Comparison of ENCODE assay signal across 18 cellular contexts in the genomic region with DNA sequence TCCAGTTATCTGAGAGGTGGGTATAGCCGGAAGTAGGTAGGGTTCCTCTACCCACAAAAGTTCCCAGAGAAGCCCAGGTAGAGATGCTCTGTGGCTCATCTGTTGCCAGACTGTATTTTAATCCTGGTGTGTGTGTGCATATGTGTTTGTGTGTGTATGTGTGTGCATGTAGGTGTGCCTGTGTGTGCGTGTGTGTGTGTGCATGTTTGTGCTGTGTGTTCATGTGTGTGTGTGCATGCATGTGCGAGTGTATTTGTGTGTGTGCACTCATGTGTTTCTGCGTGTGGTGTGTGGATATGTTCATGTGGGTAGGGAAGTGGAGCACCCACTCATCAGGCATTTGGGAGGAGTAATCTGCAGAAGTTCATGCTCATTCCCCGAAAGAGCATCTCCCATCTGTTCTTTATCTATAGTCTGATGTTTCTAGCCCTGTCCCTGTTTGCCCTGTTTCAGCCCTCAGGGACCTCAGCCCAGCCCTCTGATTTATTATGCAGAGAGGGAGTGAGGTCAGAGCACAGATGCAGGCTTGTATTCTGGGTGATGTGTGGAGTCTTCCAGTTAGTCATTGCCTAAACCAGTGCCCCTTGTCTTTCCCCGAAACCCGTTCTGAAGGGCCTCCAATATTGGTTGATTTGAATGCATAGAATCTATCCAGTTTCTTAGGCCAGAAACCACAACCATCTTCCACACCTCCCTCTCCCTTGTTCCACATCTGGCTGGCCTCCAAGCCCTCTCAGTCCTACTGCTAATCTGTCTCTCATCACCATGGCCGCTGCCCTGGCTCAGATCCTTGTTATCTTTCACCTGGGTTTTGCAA.
A peak's percentile ranks its signal among the peaks of the same experiment; 100 is the strongest.
DNase-seq lines count a peak whose midpoint lies in the region; ATAC-seq and TF ChIP-seq lines count a peak whose summit lies in the region.
"Had no signal": no experiment of that assay in that cellular context is flagged by ENCODE, and none has a peak within 500 bp of the region (broad histone marks: within the 10 kb centered on the region; RNA-seq: fewer than 3 reads in every experiment).

No MANE protein-coding gene starts in this region.

- no peak overlapping the region for H3K23ac ChIP-seq in mesendoderm (ENCODE audit: low read length)

- POLR2A ChIA-PET in A673 (lab: Charles Lee; ENCODE audit: low non-redundant PET), result no interaction called here

- peaks cover 0 to 3% (median 0%) of the 10 kb centered on the region in 11 experiments; a peak in 2 of 22 replicates for H3K9me3 ChIP-seq in BLaER1 treated with 17β-estradiol and CSF1 and Interleukin-3, amounts not matched to agents 10 nM and 100 nM (replicated peaks in 1 of 11)
- no peaks in the 10 kb centered on the region for H3K9me3 ChIP-seq in A673 (ENCODE audit: low read depth, low read length, poor library complexity, severe bottlenecking)
- H3K9me3 ChIP-seq: prostate gland, thoracic aorta had no signal

- H4K8ac ChIP-seq in mesendoderm (ENCODE audit: low read depth, low read length), result no peak overlapping the region

- no peaks in the 10 kb centered on the region for H3K27me3 ChIP-seq in BLaER1 treated with 17β-estradiol and CSF1 and Interleukin-3, amounts not matched to agents 10 nM and 100 nM
- H3K27me3 ChIP-seq in A673 (replicated peaks; ENCODE audit: insufficient read depth, low read depth, low read length, poor library complexity), result no peaks in the 10 kb centered on the region
- H3K27me3 ChIP-seq in mesendoderm (ENCODE audit: insufficient read depth, low read length, poor library complexity), result no peaks in the 10 kb centered on the region

- TF ChIP-seq CTCF in GM20000 (IDR thresholded peaks at IDR 0.05; ENCODE audit: extremely low read depth, missing control alignments) (no peak), omental fat pad (IDR thresholded peaks at IDR 0.05) (no peak), A673 (conservative IDR thresholded peaks at IDR 0.05; ENCODE audit: low read depth, low read length) (no peak)

- ATAC-seq in omental fat pad (ENCODE audit: low FRiP score), result no peak
- ATAC-seq: activated CD4-positive, alpha-beta T cell treated with anti-CD3 and anti-CD28 coated beads for 36 hours; Panc1; T-cell had no signal

- H3K79me2 ChIP-seq in mesendoderm (ENCODE audit: control insufficient read depth, insufficient read depth, low read length), result no peaks in the 10 kb centered on the region

- no peak overlapping the region for H4K5ac ChIP-seq in mesendoderm (ENCODE audit: low read length)

- H3K36me3 ChIP-seq in BLaER1 treated with 17β-estradiol and CSF1 and Interleukin-3, amounts not matched to agents 10 nM and 100 nM, result peaks cover 0 to 60% (median 26%) of the 10 kb centered on the region in 11 experiments; a peak in 14 of 22 replicates
- H3K36me3 ChIP-seq in A673 (ENCODE audit: insufficient read depth, low read length, poor library complexity, severe bottlenecking) (no peaks in the 10 kb centered on the region), mesendoderm (ENCODE audit: control insufficient read depth, insufficient read depth, low read length) (no peaks in the 10 kb centered on the region)
- H3K36me3 ChIP-seq: prostate gland, thoracic aorta had no signal

- CTCF ChIA-PET in A673 (lab: Charles Lee), result no interaction called here

- no CpG with 5 or more reads among the region's 8 CpGs for WGBS in mesendoderm (ENCODE audit: extremely low coverage, insufficient coverage, low lambda C conversion rate)

- H3K27ac ChIP-seq in BLaER1 treated with 17β-estradiol and CSF1 and Interleukin-3, amounts not matched to agents 10 nM and 100 nM, result peak overlapping the region in 4 of 11 experiments; percentile 45 to 64 (median 50); a peak in 6 of 22 replicates
- no peak overlapping the region for H3K27ac ChIP-seq in A673 (ENCODE audit: low read depth, low read length, poor library complexity, severe bottlenecking)
- H3K27ac ChIP-seq in mesendoderm (ENCODE audit: low read depth, low read length), result no peak overlapping the region
- H3K27ac ChIP-seq: prostate gland, thoracic aorta had no signal

- no TSS peak for BruUV-seq in A673 (replicated peaks; lab: Mats Ljungman, UMichigan)

- no peak overlapping the region for H2BK120ac ChIP-seq in mesendoderm (ENCODE audit: low read depth, low read length)

- H3K4me3 ChIP-seq in BLaER1 treated with 17β-estradiol and CSF1 and Interleukin-3, amounts not matched to agents 10 nM and 100 nM, result no peak overlapping the region
- H3K4me3 ChIP-seq in A673 (ENCODE audit: low read depth, low read length, poor library complexity, severe bottlenecking) (no peak overlapping the region), mesendoderm (ENCODE audit: low read length) (no peak overlapping the region)
- H3K4me3 ChIP-seq: prostate gland, thoracic aorta had no signal

- H3K9ac ChIP-seq in BLaER1 treated with 17β-estradiol and CSF1 and Interleukin-3, amounts not matched to agents 10 nM and 100 nM, result 0 out of 22 replicates have a peak overlapping the region, but pooled peaks of 1 of the 11 experiments have one; percentile 18
- H3K9ac ChIP-seq in mesendoderm (ENCODE audit: low read length), result no peak overlapping the region

- H3K4me2 ChIP-seq in BLaER1 treated with 17β-estradiol and CSF1 and Interleukin-3, amounts not matched to agents 10 nM and 100 nM, result peak overlapping the region in 10 of 11 experiments; percentile 67 to 87 (median 80); a peak in 17 of 22 replicates
- H3K4me2 ChIP-seq in mesendoderm (ENCODE audit: low read length), result no peak overlapping the region

- no peak overlapping the region for H3K56ac ChIP-seq in mesendoderm (ENCODE audit: low read length)

- H2AK5ac ChIP-seq in mesendoderm (ENCODE audit: low read length), result no peak overlapping the region

- H3K4ac ChIP-seq in mesendoderm (ENCODE audit: low read depth, low read length), result no peak overlapping the region

- no peak overlapping the region for H2BK5ac ChIP-seq in mesendoderm (ENCODE audit: low read length)

- no peak overlapping the region for H3K18ac ChIP-seq in mesendoderm (ENCODE audit: low read length)

- no peaks in the 10 kb centered on the region for H3K79me1 ChIP-seq in mesendoderm (ENCODE audit: low read length)

- H3K4me1 ChIP-seq in BLaER1 treated with 17β-estradiol and CSF1 and Interleukin-3, amounts not matched to agents 10 nM and 100 nM, result peaks cover 23 to 38% (median 29%) of the 10 kb centered on the region in 10 experiments
- H3K4me1 ChIP-seq in A673 (ENCODE audit: insufficient read depth, low read length, poor library complexity, severe bottlenecking), result no peaks in the 10 kb centered on the region
- H3K4me1 ChIP-seq in mesendoderm (ENCODE audit: control insufficient read depth, low read depth, low read length), result no peaks in the 10 kb centered on the region

- H2BK15ac ChIP-seq in mesendoderm (replicated peaks; ENCODE audit: low read depth), result no peak overlapping the region

- peak; percentile 91 for DNase-seq in NCI-H1694 (lab: John Stamatoyannopoulos, UW)
- peak; percentile 48 for DNase-seq in astrocyte of the hippocampus (ENCODE audit: low read depth, low spot score)
- DNase-seq in midbrain (lab: John Stamatoyannopoulos, UW), result peak; percentile 32
- DNase-seq in GM20000 (ENCODE audit: low spot score), result no peak
- no peak for DNase-seq in omental fat pad (ENCODE audit: low spot score)
- no peak for DNase-seq in A673 (ENCODE audit: low spot score)
- no peak for DNase-seq in mesendoderm
- DNase-seq: activated CD4-positive, alpha-beta T cell treated with anti-CD3 and anti-CD28 coated beads for 36 hours; activated T-cell treated with anti-CD3 and anti-CD28 coated beads, Interleukin-2, amount 50 U/mL, for 24 hours; AML-193; foreskin melanocyte; MM.1S; NCI-H510A; T-cell had no signal

- H4K20me1 ChIP-seq in BLaER1 treated with 17β-estradiol and CSF1 and Interleukin-3, amounts not matched to agents 10 nM and 100 nM, result peaks cover 0 to 66% (median 11%) of the 10 kb centered on the region in 11 experiments; a peak in 10 of 22 replicates

- intact Hi-C loops in A673 (cut with micrococcal nuclease; ENCODE audit: unreplicated experiment), result no loop called here

Comparison
In these comparisons a context has a peak if more than half of its experiments do, and no peak if none do; other contexts are left out.
1. DNase-seq: peak in NCI-H1694 (single experiment), astrocyte of the hippocampus (single experiment) and midbrain (single experiment); none in GM20000 (single experiment), omental fat pad (single experiment), A673 (single experiment) and mesendoderm (single experiment).